Comparison of ENCODE assay signal across 19 cellular contexts in the genomic region with DNA sequence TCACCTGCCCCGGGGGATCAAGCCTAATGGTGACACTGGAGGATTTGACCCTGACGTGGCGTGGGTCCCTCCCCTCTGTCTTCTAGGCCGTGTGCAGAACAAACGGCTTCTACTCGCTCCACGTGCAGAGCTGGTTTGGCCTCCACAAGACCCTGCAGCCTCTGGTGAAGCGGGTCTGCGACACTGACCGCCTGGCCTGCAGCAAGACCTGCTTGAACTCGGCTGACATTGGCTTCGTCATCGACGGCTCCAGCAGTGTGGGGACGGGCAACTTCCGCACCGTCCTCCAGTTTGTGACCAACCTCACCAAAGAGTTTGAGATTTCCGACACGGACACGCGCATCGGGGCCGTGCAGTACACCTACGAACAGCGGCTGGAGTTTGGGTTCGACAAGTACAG.
DNase-seq lines count a peak whose midpoint lies in the region; ATAC-seq and TF ChIP-seq lines count a peak whose summit lies in the region.
"Had no signal": no experiment of that assay in that cellular context is flagged by ENCODE, and none has a peak within 500 bp of the region (broad histone marks: within the 10 kb centered on the region; RNA-seq: fewer than 3 reads in every experiment).

No MANE protein-coding gene starts in this region.

- no peak overlapping the region for H2BK12ac ChIP-seq in neuronal stem cell (ENCODE audit: low read length)

- peaks cover 0 to 4% (median 0%) of the 10 kb centered on the region in 4 donors for H3K4me1 Mint-ChIP-seq in naive thymus-derived CD8-positive, alpha-beta T cell

- no peaks in the 10 kb centered on the region for H3K79me1 ChIP-seq in neuronal stem cell (ENCODE audit: low read depth, low read length)

- H3K23ac ChIP-seq in neuronal stem cell (ENCODE audit: low read depth, low read length, poor library complexity): no peak overlapping the region

- H3K9ac ChIP-seq in colonic mucosa (ENCODE audit: low read depth in 2 of 2, low read length in 2 of 2): no peak overlapping the region
- no peak overlapping the region for H3K9ac ChIP-seq in neuronal stem cell (ENCODE audit: low read depth, low read length, poor library complexity)

- peaks cover 0 to 1% (median 0%) of the 10 kb centered on the region in 9 donors for H3K9me3 Mint-ChIP-seq in naive thymus-derived CD8-positive, alpha-beta T cell
- H3K9me3 Mint-ChIP-seq: CD8-positive, alpha-beta memory T cell had no signal

- no peak overlapping the region for H4K8ac ChIP-seq in neuronal stem cell (ENCODE audit: low read depth, low read length)

- H4K91ac ChIP-seq in neuronal stem cell (ENCODE audit: low read depth, low read length, poor library complexity): no peak overlapping the region

- H3K9me3 ChIP-seq in colonic mucosa (no peaks in the 10 kb centered on the region), esophagus muscularis mucosa (no peaks in the 10 kb centered on the region), neuronal stem cell (replicated peaks in 1 of 2; ENCODE audit: control insufficient read depth in 2 of 2, insufficient read depth in 1 of 2, low read depth in 1 of 2, low read length in 2 of 2) (no peaks in the 10 kb centered on the region)
- H3K9me3 ChIP-seq: BE2C had no signal

- POLR2A ChIA-PET in naive thymus-derived CD8-positive, alpha-beta T cell (lab: Charles Lee): no interaction called here

- no peak overlapping the region for H2BK15ac ChIP-seq in neuronal stem cell (ENCODE audit: low read length)

- H3K4me1 ChIP-seq in colonic mucosa: no peaks in the 10 kb centered on the region
- no peaks in the 10 kb centered on the region for H3K4me1 ChIP-seq in esophagus muscularis mucosa
- no peaks in the 10 kb centered on the region for H3K4me1 ChIP-seq in neuronal stem cell (ENCODE audit: control insufficient read depth in 2 of 2, insufficient read depth in 1 of 2, low read depth in 1 of 2, low read length in 2 of 2)
- H3K4me1 ChIP-seq: BE2C had no signal

- no peak overlapping the region for H2AK5ac ChIP-seq in neuronal stem cell (ENCODE audit: low read depth, low read length)

- no peaks in the 10 kb centered on the region for H3K36me3 Mint-ChIP-seq in naive thymus-derived CD8-positive, alpha-beta T cell
- H3K36me3 Mint-ChIP-seq: CD4-positive, CD25-positive, alpha-beta regulatory T cell; CD8-positive, alpha-beta memory T cell had no signal

- H3K27ac Mint-ChIP-seq in naive thymus-derived CD8-positive, alpha-beta T cell: no peak overlapping the region
- H3K27ac Mint-ChIP-seq: CD4-positive, CD25-positive, alpha-beta regulatory T cell; CD8-positive, alpha-beta memory T cell; H9 had no signal

- H3K14ac ChIP-seq in neuronal stem cell (ENCODE audit: low read length): peak overlapping the region; percentile 12

- no peak overlapping the region for H2AFZ ChIP-seq in neuronal stem cell (ENCODE audit: low read length)

- no peak overlapping the region for H3K18ac ChIP-seq in neuronal stem cell (ENCODE audit: low read length)

- no peak for ATAC-seq in GM21367 (IDR thresholded peaks at IDR 0.05; ENCODE audit: unreplicated experiment)
- no peak for ATAC-seq in naive thymus-derived CD8-positive, alpha-beta T cell
- ATAC-seq: GM12878 had no signal

- H3K27me3 Mint-ChIP-seq in naive thymus-derived CD8-positive, alpha-beta T cell: peaks cover 0 to 6% (median 0%) of the 10 kb centered on the region in 5 donors

- H3K4me2 ChIP-seq in neuronal stem cell (ENCODE audit: insufficient read depth, low read length, poor library complexity, severe bottlenecking): no peak overlapping the region

- TF ChIP-seq CTCF in colonic mucosa (IDR thresholded peaks at IDR 0.05) (no peak), esophagus muscularis mucosa (IDR thresholded peaks at IDR 0.05) (no peak)

- H3K4me3 Mint-ChIP-seq in naive thymus-derived CD8-positive, alpha-beta T cell: no peak overlapping the region
- H3K4me3 Mint-ChIP-seq: CD4-positive, CD25-positive, alpha-beta regulatory T cell; CD8-positive, alpha-beta memory T cell; H9 had no signal

- H3K27me3 ChIP-seq in colonic mucosa (no peaks in the 10 kb centered on the region), esophagus muscularis mucosa (peaks cover 0 to 6% (median 0%) of the 10 kb centered on the region in 4 donors), neuronal stem cell (ENCODE audit: control insufficient read depth in 3 of 3, insufficient read depth in 3 of 3, low read depth in 1 of 3, low read length in 3 of 3) (no peaks in the 10 kb centered on the region)
- H3K27me3 ChIP-seq: BE2C had no signal

- no peak overlapping the region for H2BK5ac ChIP-seq in neuronal stem cell (ENCODE audit: low read length)

- WGBS in esophagus muscularis mucosa: 96% methylated on average over 19 of the region's 26 CpGs
- no CpG with 5 or more reads among the region's 26 CpGs for WGBS in neuronal stem cell (ENCODE audit: extremely low coverage in 2 of 2, insufficient read length in 2 of 2, insufficient replicate concordance in 1 of 2), 2 donors

- H2BK120ac ChIP-seq in neuronal stem cell (ENCODE audit: low read depth, low read length): no peak overlapping the region

- no peak overlapping the region for H3K4me3 ChIP-seq in colonic mucosa
- H3K4me3 ChIP-seq in esophagus muscularis mucosa: no peak overlapping the region
- peak overlapping the region in 1 of 2 donors; percentile 38 for H3K4me3 ChIP-seq in neuronal stem cell (ENCODE audit: low read length in 2 of 2)
- H3K4me3 ChIP-seq: GM12878 had no signal

- H3K36me3 ChIP-seq in colonic mucosa (no peaks in the 10 kb centered on the region), esophagus muscularis mucosa (no peaks in the 10 kb centered on the region), neuronal stem cell (replicated peaks in 1 of 2; ENCODE audit: control insufficient read depth in 2 of 2, insufficient read depth in 2 of 2, low read length in 2 of 2) (no peaks in the 10 kb centered on the region)
- H3K36me3 ChIP-seq: BE2C had no signal

- H3K4ac ChIP-seq in neuronal stem cell (ENCODE audit: low read length): no peak overlapping the region

- H3K27ac ChIP-seq in colonic mucosa: peak overlapping the region; percentile 69
- H3K27ac ChIP-seq in esophagus muscularis mucosa (replicated peaks in 1 of 4): no peak overlapping the region
- no peak overlapping the region for H3K27ac ChIP-seq in neuronal stem cell (replicated peaks; ENCODE audit: low read length)

- DNase-seq in colonic mucosa: no peak
- DNase-seq in esophagus muscularis mucosa (ENCODE audit: extremely low spot score): peak; percentile 78
- DNase-seq in neuronal stem cell (ENCODE audit: low spot score): no peak
- no peak for DNase-seq in cortex of kidney (lab: John Stamatoyannopoulos, UW)
- DNase-seq in hypothalamus (lab: John Stamatoyannopoulos, UW): no peak
- no peak for DNase-seq in naive thymus-derived CD8-positive, alpha-beta T cell
- DNase-seq: ACHN; BE2C; C1 segment of cervical spinal cord; CD4-positive, CD25-positive, alpha-beta regulatory T cell; CD8-positive, alpha-beta memory T cell; COR-L47; DMS 273 treated with DMSO at 0.1 percent for 48 hours; DMS53; DND-41; GOT3; H9 had no signal

- TF ChIP-seq EP300 in esophagus muscularis mucosa (IDR thresholded peaks at IDR 0.05): no peak

- TF ChIP-seq POLR2A in esophagus muscularis mucosa (IDR thresholded peaks at IDR 0.05; ENCODE audit: low read depth): no peak

- intact Hi-C loops in colonic mucosa (cut with DNase I) (no loop called here), esophagus muscularis mucosa (cut with DNase I) (no loop called here)
